In the genomic region with DNA sequence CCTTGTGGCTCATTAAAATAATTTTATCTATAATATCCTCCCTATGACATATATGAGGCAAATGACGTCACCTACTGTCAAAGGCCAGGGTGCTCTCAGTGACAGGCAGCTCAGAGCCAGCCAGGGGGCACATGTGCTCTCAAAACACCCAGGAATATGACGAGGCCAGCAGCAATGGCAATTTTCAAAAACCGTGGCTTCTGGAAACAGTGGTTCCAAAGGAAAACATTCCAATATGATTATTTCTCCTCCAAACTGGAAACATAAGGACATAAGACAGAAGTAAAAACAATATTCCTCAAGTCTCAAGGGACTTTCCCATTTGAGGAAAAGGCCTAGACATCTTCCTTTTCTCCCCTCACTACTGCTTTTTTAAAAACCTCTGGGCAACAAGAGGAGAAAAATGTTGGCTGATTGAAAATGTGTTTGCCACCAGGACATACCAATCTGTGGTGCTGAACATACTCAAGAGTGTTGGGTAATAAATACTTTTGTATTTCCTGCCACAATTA, we compare ENCODE assay signal across 1 cellular context.
TF ChIP-seq lines count a peak whose summit lies in the region.

No MANE protein-coding gene starts in this region.

TF ChIP-seq in K562, 482 proteins besides CTCF, POLR2A, EP300 and RAD21 (continued from another document):
- TF ChIP-seq, protein P1, sequence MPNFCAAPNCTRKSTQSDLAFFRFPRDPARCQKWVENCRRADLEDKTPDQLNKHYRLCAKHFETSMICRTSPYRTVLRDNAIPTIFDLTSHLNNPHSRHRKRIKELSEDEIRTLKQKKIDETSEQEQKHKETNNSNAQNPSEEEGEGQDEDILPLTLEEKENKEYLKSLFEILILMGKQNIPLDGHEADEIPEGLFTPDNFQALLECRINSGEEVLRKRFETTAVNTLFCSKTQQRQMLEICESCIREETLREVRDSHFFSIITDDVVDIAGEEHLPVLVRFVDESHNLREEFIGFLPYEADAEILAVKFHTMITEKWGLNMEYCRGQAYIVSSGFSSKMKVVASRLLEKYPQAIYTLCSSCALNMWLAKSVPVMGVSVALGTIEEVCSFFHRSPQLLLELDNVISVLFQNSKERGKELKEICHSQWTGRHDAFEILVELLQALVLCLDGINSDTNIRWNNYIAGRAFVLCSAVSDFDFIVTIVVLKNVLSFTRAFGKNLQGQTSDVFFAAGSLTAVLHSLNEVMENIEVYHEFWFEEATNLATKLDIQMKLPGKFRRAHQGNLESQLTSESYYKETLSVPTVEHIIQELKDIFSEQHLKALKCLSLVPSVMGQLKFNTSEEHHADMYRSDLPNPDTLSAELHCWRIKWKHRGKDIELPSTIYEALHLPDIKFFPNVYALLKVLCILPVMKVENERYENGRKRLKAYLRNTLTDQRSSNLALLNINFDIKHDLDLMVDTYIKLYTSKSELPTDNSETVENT (CRISPR knock-in tag; IDR thresholded peaks at IDR 0.05): no peak
- TF ChIP-seq ELF2 (CRISPR knock-in tag; IDR thresholded peaks at IDR 0.05): no peak
- TF ChIP-seq ZMIZ1 (IDR thresholded peaks at IDR 0.05; ENCODE audit: low read depth in 2 of 2, low read length in 2 of 2): no peak
- no peak for TF ChIP-seq SUPT5H (IDR thresholded peaks at IDR 0.05)
TF ChIP-seq in K562: peak in this region for 4.
